8 cellular contexts compared by ENCODE assay signal in genomic region chr2:128319457-128319772, GRCh38. TPM values are rescaled to one million over a fixed set of nuclear protein-coding genes. Genes with fewer than 3 reads are reported as not detected.
DNase-seq lines count a peak whose midpoint lies in the region; ATAC-seq, FAIRE-seq and TF ChIP-seq lines count a peak whose summit lies in the region.

No MANE protein-coding gene starts in this region.

- no peaks in the 10 kb centered on the region for H3K36me3 Mint-ChIP-seq in activated T-helper 17 cell treated with anti-CD3 and anti-CD28 coated beads, Interleukin-2, amount 50 U/mL, for 72 hours (ENCODE audit: low read depth)
- H3K36me3 Mint-ChIP-seq in stimulated activated effector memory CD8-positive, alpha-beta T cell treated with anti-CD3 and anti-CD28 coated beads, Interleukin-12 subunit alpha, Interleukin-12 subunit beta, amount 100 ng/mL, for 72 hours: no peaks in the 10 kb centered on the region

- peaks cover 37% of the 10 kb centered on the region for H3K27me3 ChIP-seq in HUES6 (ENCODE audit: control insufficient read depth, insufficient read depth, low read length)

- FAIRE-seq in GM12891 (lab: Jason Lieb, UNC): no peak

- peaks cover 6% of the 10 kb centered on the region; the same call in 1 of the 2 replicates for H3K36me3 ChIP-seq in HUES6 (ENCODE audit: control insufficient read depth, insufficient read depth, low read length)

- H3K9me3 ChIP-seq in HUES6 (ENCODE audit: control insufficient read depth, insufficient read depth, low read depth, low read length) (no peaks in the 10 kb centered on the region), iPS-18c (ENCODE audit: control insufficient read depth, insufficient read depth, low read length) (no peaks in the 10 kb centered on the region)

- peak overlapping the region; percentile 40 for H3K4me3 Mint-ChIP-seq in activated T-helper 17 cell treated with anti-CD3 and anti-CD28 coated beads, Interleukin-2, amount 50 U/mL, for 72 hours
- H3K4me3 Mint-ChIP-seq in stimulated activated effector memory CD8-positive, alpha-beta T cell treated with anti-CD3 and anti-CD28 coated beads, Interleukin-12 subunit alpha, Interleukin-12 subunit beta, amount 100 ng/mL, for 72 hours: peak overlapping the region; percentile 75

- no peak for DNase-seq in stimulated activated effector memory CD8-positive, alpha-beta T cell treated with anti-CD3 and anti-CD28 coated beads, Interleukin-12 subunit alpha, Interleukin-12 subunit beta, amount 100 ng/mL, for 72 hours (ENCODE audit: low spot score in 2 of 2)
- DNase-seq in GM12891 (ENCODE audit: insufficient read length, low spot score) (no peak), NCI-H1417 (lab: John Stamatoyannopoulos, UW) (no peak)

- no peak overlapping the region for H3K27ac ChIP-seq in HUES6 (ENCODE audit: low read depth, low read length)

- no peaks in the 10 kb centered on the region for H3K27me3 Mint-ChIP-seq in activated T-helper 17 cell treated with anti-CD3 and anti-CD28 coated beads, Interleukin-2, amount 50 U/mL, for 72 hours

- no peaks in the 10 kb centered on the region for H3K9me3 Mint-ChIP-seq in activated T-helper 17 cell treated with anti-CD3 and anti-CD28 coated beads, Interleukin-2, amount 50 U/mL, for 72 hours
- H3K9me3 Mint-ChIP-seq in stimulated activated effector memory CD8-positive, alpha-beta T cell treated with anti-CD3 and anti-CD28 coated beads, Interleukin-12 subunit alpha, Interleukin-12 subunit beta, amount 100 ng/mL, for 72 hours: no peaks in the 10 kb centered on the region

- peaks cover 62% of the 10 kb centered on the region for H3K4me1 ChIP-seq in HUES6 (ENCODE audit: control insufficient read depth, insufficient read depth, low read length)

- TF ChIP-seq POLR2A in GM12891 (IDR thresholded peaks at IDR 0.05; ENCODE audit: low read depth, low read length): no peak

- no peak for ATAC-seq in activated T-helper 17 cell treated with anti-CD3 and anti-CD28 coated beads, Interleukin-2, amount 50 U/mL, for 72 hours (replicated peaks)
- no peak for ATAC-seq in stimulated activated effector memory CD8-positive, alpha-beta T cell treated with anti-CD3 and anti-CD28 coated beads, Interleukin-12 subunit alpha, Interleukin-12 subunit beta, amount 100 ng/mL, for 72 hours
- ATAC-seq in HG02885 (IDR thresholded peaks at IDR 0.05; ENCODE audit: poor library complexity, unreplicated experiment) (no peak), HG02763 (IDR thresholded peaks at IDR 0.05; ENCODE audit: unreplicated experiment) (no peak)

- peaks cover 10% of the 10 kb centered on the region for H3K4me1 Mint-ChIP-seq in activated T-helper 17 cell treated with anti-CD3 and anti-CD28 coated beads, Interleukin-2, amount 50 U/mL, for 72 hours
- peaks cover 47% of the 10 kb centered on the region for H3K4me1 Mint-ChIP-seq in stimulated activated effector memory CD8-positive, alpha-beta T cell treated with anti-CD3 and anti-CD28 coated beads, Interleukin-12 subunit alpha, Interleukin-12 subunit beta, amount 100 ng/mL, for 72 hours

- H3K27ac Mint-ChIP-seq in activated T-helper 17 cell treated with anti-CD3 and anti-CD28 coated beads, Interleukin-2, amount 50 U/mL, for 72 hours: no peak overlapping the region
- H3K27ac Mint-ChIP-seq in stimulated activated effector memory CD8-positive, alpha-beta T cell treated with anti-CD3 and anti-CD28 coated beads, Interleukin-12 subunit alpha, Interleukin-12 subunit beta, amount 100 ng/mL, for 72 hours: no peak overlapping the region

- H3K4me3 ChIP-seq in HUES6 (ENCODE audit: low read depth, low read length) (peak overlapping the region; percentile 66), iPS-18c (ENCODE audit: insufficient read depth, low read depth, low read length) (peak overlapping the region; percentile 71)

- peak overlapping the region; percentile 10 for H3K9ac ChIP-seq in HUES6 (ENCODE audit: low read length)

TF ChIP-seq in GM12891, 5 proteins besides CTCF, POLR2A, EP300 and RAD21:
- TF ChIP-seq POU2F2 (IDR thresholded peaks at IDR 0.05; ENCODE audit: low read depth, low read length) (no peak), SPI1 (IDR thresholded peaks at IDR 0.05; ENCODE audit: low read depth, low read length) (no peak), TAF1 (IDR thresholded peaks at IDR 0.05; ENCODE audit: low read depth, low read length) (no peak)

RNA-seq across cellular contexts. Expression of gene HS6ST1, which starts 0.7 kb away (rescaled TPM):
- 1 to 10 TPM; 3.8 to 7.8 TPM for total RNA-seq in activated T-helper 17 cell treated with anti-CD3 and anti-CD28 coated beads, Interleukin-2, amount 50 U/mL, for 72 hours
- polyA plus RNA-seq in GM12891 (2012; ENCODE audit: low read depth, missing spikeins): 2.6 TPM
